8 cellular contexts compared by ENCODE assay signal in the genomic region with DNA sequence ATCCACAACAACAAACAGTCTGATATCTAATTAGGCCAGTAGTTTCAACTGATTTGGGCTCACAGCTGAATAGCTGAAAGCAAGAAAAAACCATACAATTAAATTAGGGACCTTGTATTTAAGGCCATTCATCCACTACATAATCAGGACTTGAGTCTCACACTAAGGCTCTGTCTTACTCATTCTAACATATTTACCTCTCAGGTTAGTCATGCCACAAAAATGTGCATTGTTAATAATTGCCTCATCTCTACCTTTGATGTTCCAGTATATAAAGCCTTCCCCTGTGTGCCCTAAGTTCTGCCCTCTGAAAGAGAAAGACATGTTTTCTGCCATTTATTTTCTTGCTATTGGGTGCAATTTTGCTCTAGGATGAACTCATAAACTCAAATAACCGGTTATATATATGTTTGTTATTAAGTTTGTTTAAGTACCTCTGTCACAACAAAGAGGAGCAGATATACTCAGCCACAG. TPM values are rescaled to one million over a fixed set of nuclear protein-coding genes. Genes with fewer than 3 reads are reported as not detected.
DNase-seq lines count a peak whose midpoint lies in the region; ATAC-seq, FAIRE-seq and TF ChIP-seq lines count a peak whose summit lies in the region.

No MANE protein-coding gene starts in this region.

- H2BK5ac ChIP-seq in mesendoderm (ENCODE audit: low read length) = no peak overlapping the region

- H3K9me3 Mint-ChIP-seq in T-cell = peaks cover 0 to 18% (median 10%) of the 10 kb centered on the region in 3 donors

- H2BK15ac ChIP-seq in mesendoderm (replicated peaks; ENCODE audit: low read depth) = no peak overlapping the region

- CTCF ChIA-PET in T-cell (lab: Charles Lee) = no interaction called here

- H2BK120ac ChIP-seq in mesendoderm (ENCODE audit: low read depth, low read length) = no peak overlapping the region

- no peak overlapping the region for H3K9ac ChIP-seq in mesendoderm (ENCODE audit: low read length)

- H3K79me2 ChIP-seq in mesendoderm (ENCODE audit: control insufficient read depth, insufficient read depth, low read length) = no peaks in the 10 kb centered on the region

- H3K9me3 ChIP-seq in breast epithelium = no peaks in the 10 kb centered on the region

- H3K27ac ChIP-seq in breast epithelium (peak overlapping the region; percentile 23 to 53), mesendoderm (ENCODE audit: low read depth, low read length) (peak overlapping the region; percentile 68)

- DNase-seq in AG09309 (ENCODE audit: low read depth) = peak; percentile 38
- DNase-seq in HuH-7.5 (ENCODE audit: low spot score) = peak; percentile 28
- no peak for DNase-seq in breast epithelium (ENCODE audit: low spot score in 2 of 2)
- peak; percentile 92 for DNase-seq in mesendoderm
- no peak for DNase-seq in GM12892 (ENCODE audit: insufficient read length)
- DNase-seq in NCI-H526 treated with DMSO at 0.1 percent for 48 hours (lab: John Stamatoyannopoulos, UW) = no peak
- DNase-seq in T-cell = no peak

- H3K18ac ChIP-seq in mesendoderm (ENCODE audit: low read length) = peak overlapping the region; percentile 84

- no peak overlapping the region for H3K4me3 Mint-ChIP-seq in T-cell

- H3K36me3 ChIP-seq in breast epithelium (no peaks in the 10 kb centered on the region), mesendoderm (ENCODE audit: control insufficient read depth, insufficient read depth, low read length) (no peaks in the 10 kb centered on the region)

- TF ChIP-seq POLR2A in breast epithelium (IDR thresholded peaks at IDR 0.05) (no peak), GM12892 (IDR thresholded peaks at IDR 0.05; ENCODE audit: low read depth, low read length) (no peak)

- TF ChIP-seq CTCF in AG09309 (IDR thresholded peaks at IDR 0.05; ENCODE audit: control insufficient read depth, insufficient read depth, low read depth, low read length, missing control alignments) (no peak), breast epithelium (IDR thresholded peaks at IDR 0.05) (no peak)

- no peak overlapping the region for H3K56ac ChIP-seq in mesendoderm (ENCODE audit: low read length)

- H3K27me3 ChIP-seq in breast epithelium = no peaks in the 10 kb centered on the region
- H3K27me3 ChIP-seq in mesendoderm (ENCODE audit: insufficient read depth, low read length, poor library complexity) = no peaks in the 10 kb centered on the region

- H2AK5ac ChIP-seq in mesendoderm (ENCODE audit: low read length) = no peak overlapping the region

- H3K4me2 ChIP-seq in mesendoderm (ENCODE audit: low read length) = no peak overlapping the region

- H3K79me1 ChIP-seq in mesendoderm (ENCODE audit: low read length) = no peaks in the 10 kb centered on the region

- H3K23ac ChIP-seq in mesendoderm (ENCODE audit: low read length) = no peak overlapping the region

- peaks cover 16% of the 10 kb centered on the region for H3K36me3 Mint-ChIP-seq in T-cell

- no peak for FAIRE-seq in GM12892 (lab: Jason Lieb, UNC)

- intact Hi-C loops in breast epithelium (cut with DNase I; ENCODE audit: low total_unique reads) = no loop called here

- ATAC-seq in GM18502 (IDR thresholded peaks at IDR 0.05; ENCODE audit: poor library complexity, unreplicated experiment) = no peak
- ATAC-seq in T-cell (replicated peaks in 1 of 4) = no peak

- H4K8ac ChIP-seq in mesendoderm (ENCODE audit: low read depth, low read length) = no peak overlapping the region

- no peak overlapping the region for H4K5ac ChIP-seq in mesendoderm (ENCODE audit: low read length)

- no peak overlapping the region for H3K4me3 ChIP-seq in AG09309 (ENCODE audit: control insufficient read depth, low read depth, low read length)
- no peak overlapping the region for H3K4me3 ChIP-seq in breast epithelium
- H3K4me3 ChIP-seq in mesendoderm (ENCODE audit: low read length) = no peak overlapping the region

- peaks cover 21 to 42% (median 37%) of the 10 kb centered on the region in 3 donors for H3K4me1 Mint-ChIP-seq in T-cell

- no peaks in the 10 kb centered on the region for H3K27me3 Mint-ChIP-seq in T-cell

- POLR2A ChIA-PET in T-cell (lab: Charles Lee) = interaction anchor here in 1 of 2 donors (0.6 kb wide), 1 partner anchor 1781 kb away, joined by 4 read pairs; no protein-coding TSS in a partner anchor

- no peak overlapping the region for H3K27ac Mint-ChIP-seq in T-cell

- H3K4me1 ChIP-seq in breast epithelium = no peaks in the 10 kb centered on the region
- H3K4me1 ChIP-seq in mesendoderm (ENCODE audit: control insufficient read depth, low read depth, low read length) = no peaks in the 10 kb centered on the region

- H3K4ac ChIP-seq in mesendoderm (ENCODE audit: low read depth, low read length) = no peak overlapping the region

- no CpG with 5 or more reads among the region's 1 CpG for WGBS in mesendoderm (ENCODE audit: extremely low coverage, insufficient coverage, low lambda C conversion rate)

RNA-seq across cellular contexts. Expression of gene C1GALT1, which starts 5.3 kb away (rescaled TPM):
- total RNA-seq in breast epithelium (10 to 100 TPM; 30.8 to 35.5 (median 34.7) TPM), T-cell (10 to 100 TPM; 32.9 to 45.0 (median 44.0) TPM)
- 40.9 TPM for polyA plus RNA-seq in mesendoderm (2013, experiment 1 of 2)
- 42.6 TPM for polyA plus RNA-seq in mesendoderm (2013, experiment 2 of 2)
- 13.6 TPM for polyA plus RNA-seq in GM12892 (2012; ENCODE audit: missing spikeins)

Comparison
In these comparisons a context has a peak if more than half of its experiments do, and no peak if none do; other contexts are left out.
1. DNase-seq: peak in AG09309 (single experiment), HuH-7.5 (single experiment) and mesendoderm (single experiment); none in breast epithelium (0 of 2), GM12892 (single experiment), NCI-H526 treated with DMSO at 0.1 percent for 48 hours (single experiment) and T-cell (0 of 34).